Comparison of ENCODE assay signal across 19 cellular contexts in the genomic region with DNA sequence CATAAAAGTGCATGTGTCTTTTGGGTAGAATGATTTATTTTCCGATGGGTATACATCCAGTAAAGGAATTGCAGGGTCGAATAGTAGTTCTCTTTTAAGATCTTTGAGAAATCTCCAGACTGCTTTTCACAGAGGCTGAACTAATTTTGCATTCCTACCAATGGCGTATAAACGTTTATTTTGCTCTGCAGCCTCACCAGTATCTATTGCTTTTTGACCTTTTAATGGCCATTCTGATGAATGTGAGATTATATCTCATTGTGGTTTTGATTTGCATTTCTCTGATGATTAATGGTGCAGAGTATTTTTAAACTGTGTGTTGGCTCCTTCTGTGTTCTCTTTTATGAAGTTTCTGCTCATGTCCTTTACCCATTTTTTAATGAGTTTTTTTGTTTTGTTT.
"Had no signal": no experiment of that assay in that cellular context is flagged by ENCODE, and none has a peak within 500 bp of the region (broad histone marks: within the 10 kb centered on the region; RNA-seq: fewer than 3 reads in every experiment).

No MANE protein-coding gene starts in this region.

- ATAC-seq: naive thymus-derived CD8-positive, alpha-beta T cell; pancreas; right cardiac atrium; sciatic nerve; stimulated activated effector memory CD8-positive, alpha-beta T cell treated with anti-CD3 and anti-CD28 coated beads, Interleukin-12 subunit alpha, Interleukin-12 subunit beta, amount 100 ng/mL, for 72 hours; stimulated activated naive CD8-positive, alpha-beta T cell treated with anti-CD3 and anti-CD28 coated beads, Interleukin-15, amount 100 ng/mL, for 72 hours had no signal

- FAIRE-seq: pancreas, small intestine had no signal

- DNase-seq: hypothalamus; islet precursor cell; left ventricle myocardium inferior; naive thymus-derived CD8-positive, alpha-beta T cell; nucleus accumbens; pancreas; posterior cingulate gyrus; retina; right cardiac atrium; small intestine; spleen; stimulated activated CD4-positive, alpha-beta T cell treated with anti-CD3 and anti-CD28 coated beads, Interleukin-4, amount 100 ng/mL, for 24 hours; stimulated activated naive CD4-positive, alpha-beta T cell treated with Interleukin-2 at 50 U/mL for 16 hours; stimulated activated naive CD8-positive, alpha-beta T cell treated with anti-CD3 and anti-CD28 coated beads, Interleukin-15, amount 100 ng/mL, for 72 hours; testis; thyroid gland; transverse colon had no signal
